ENCODE assay signal across 24 cellular contexts in the genomic region with DNA sequence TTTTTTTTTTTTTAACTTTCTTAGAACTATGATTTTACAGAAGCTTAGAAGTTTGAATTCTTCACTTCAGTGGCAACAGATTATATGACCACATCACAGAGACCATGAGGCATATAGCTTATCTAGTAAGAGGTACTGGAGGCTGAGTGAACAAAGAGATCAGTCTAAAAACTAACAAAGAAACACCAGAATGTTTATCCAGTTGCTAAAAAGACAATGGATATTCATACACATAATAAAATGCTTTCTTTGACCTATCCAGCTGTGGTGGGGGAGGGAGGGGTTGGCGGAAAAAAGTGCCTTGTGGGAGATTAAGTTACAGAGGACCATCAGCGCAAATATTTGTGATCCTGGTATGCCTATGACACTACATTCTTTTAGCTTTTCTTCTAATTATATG. TPM values are rescaled to one million over a fixed set of nuclear protein-coding genes. Genes with fewer than 3 reads are reported as not detected.
"Had no signal": no experiment of that assay in that cellular context is flagged by ENCODE, and none has a peak within 500 bp of the region (broad histone marks: within the 10 kb centered on the region; RNA-seq: fewer than 3 reads in every experiment).

No MANE protein-coding gene starts in this region.

- H3K4me1 ChIP-seq: ascending aorta, body of pancreas had no signal

- H3K27me3 ChIP-seq: ascending aorta, body of pancreas had no signal

- H3K9me3 ChIP-seq: ascending aorta, body of pancreas had no signal

- H3K27ac ChIP-seq: ascending aorta, body of pancreas had no signal

- H3K4me3 ChIP-seq: ascending aorta, body of pancreas had no signal

- ATAC-seq: activated CD8-positive, alpha-beta memory T cell treated with anti-CD3 and anti-CD28 coated beads, Interleukin-2, amount 10 ng/mL, durations not matched to agents 7 days and 5 days; body of pancreas; PC-3 had no signal

- DNase-seq: activated B cell treated with CpG ODN at 0.5 μM for 24 hours; activated CD4-positive, alpha-beta T cell treated with anti-CD3 and anti-CD28 coated beads for 1 hour; activated CD4-positive, alpha-beta T cell treated with anti-CD3 and anti-CD28 coated beads, Interleukin-2, amount 10 ng/mL, durations not matched to agents 24 days and 14 days; activated CD4-positive, alpha-beta T cell treated with anti-CD3 and anti-CD28 coated beads, Interleukin-2, amount 50 U/mL, for 48 hours; activated CD8-positive, alpha-beta memory T cell treated with anti-CD3 and anti-CD28 coated beads, Interleukin-2, amount 10 ng/mL, durations not matched to agents 7 days and 5 days; activated effector memory CD4-positive, alpha-beta T cell treated with Interleukin-2 at 50 U/mL for 16 hours; activated naive CD4-positive, alpha-beta T cell; activated T-cell treated with anti-CD3 and anti-CD28 coated beads, Interleukin-2, amount 50 U/mL, for 24 hours; body of pancreas; central memory CD4-positive, alpha-beta T cell; NCI-H1048; NCI-H1417; NCI-H2029; NCI-H2107; NCI-H2171 treated with DMSO at 0.1 percent for 48 hours; NCI-H226; NCI-H526; PC-3; SHP77; T-helper 9 cell had no signal

- H3K36me3 ChIP-seq: ascending aorta had no signal

RNA-seq across cellular contexts. Expression of a gene that starts 34.7 kb away (rescaled TPM):
- total RNA-seq: activated B cell treated with CpG ODN at 0.5 μM for 24 hours; activated CD4-positive, alpha-beta T cell treated with anti-CD3 and anti-CD28 coated beads, Interleukin-2, amount 10 ng/mL, durations not matched to agents 24 days and 14 days; activated CD8-positive, alpha-beta memory T cell treated with anti-CD3 and anti-CD28 coated beads, Interleukin-2, amount 10 ng/mL, durations not matched to agents 7 days and 5 days; activated T-helper 1 cell treated with anti-CD3 and anti-CD28 coated beads, Interleukin-12 subunit alpha, Interleukin-12 subunit beta, Interleukin-2, Interleukin-4 antibody, amounts not matched to agents 30 ng/mL and 10 ng/mL and 1 ng/mL, durations not matched to agents 14 hours and 24 hours and 36 hours; ascending aorta; body of pancreas; chondrocyte; LHCN-M2 had no signal
